Comparison of ENCODE assay signal across 1 cellular context in genomic region chr2:218292700-218293014, GRCh38.
TF ChIP-seq lines count a peak whose summit lies in the region.

No MANE protein-coding gene starts in this region.

TF ChIP-seq in SK-N-SH, 30 proteins besides CTCF, POLR2A, EP300 and RAD21 (continued from another document):
- TF ChIP-seq FOSL2 (IDR thresholded peaks at IDR 0.05; ENCODE audit: borderline replicate concordance, low read depth) (no peak), JUND (IDR thresholded peaks at IDR 0.05) (no peak), NRF1 (IDR thresholded peaks at IDR 0.05; ENCODE audit: low read depth, low read length) (no peak), GABPA (IDR thresholded peaks at IDR 0.05; ENCODE audit: low read depth) (no peak)
- TF ChIP-seq, protein P1, sequence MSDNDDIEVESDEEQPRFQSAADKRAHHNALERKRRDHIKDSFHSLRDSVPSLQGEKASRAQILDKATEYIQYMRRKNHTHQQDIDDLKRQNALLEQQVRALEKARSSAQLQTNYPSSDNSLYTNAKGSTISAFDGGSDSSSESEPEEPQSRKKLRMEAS (IDR thresholded peaks at IDR 0.05; ENCODE audit: low read depth) = no peak
- TF ChIP-seq, protein P2, sequence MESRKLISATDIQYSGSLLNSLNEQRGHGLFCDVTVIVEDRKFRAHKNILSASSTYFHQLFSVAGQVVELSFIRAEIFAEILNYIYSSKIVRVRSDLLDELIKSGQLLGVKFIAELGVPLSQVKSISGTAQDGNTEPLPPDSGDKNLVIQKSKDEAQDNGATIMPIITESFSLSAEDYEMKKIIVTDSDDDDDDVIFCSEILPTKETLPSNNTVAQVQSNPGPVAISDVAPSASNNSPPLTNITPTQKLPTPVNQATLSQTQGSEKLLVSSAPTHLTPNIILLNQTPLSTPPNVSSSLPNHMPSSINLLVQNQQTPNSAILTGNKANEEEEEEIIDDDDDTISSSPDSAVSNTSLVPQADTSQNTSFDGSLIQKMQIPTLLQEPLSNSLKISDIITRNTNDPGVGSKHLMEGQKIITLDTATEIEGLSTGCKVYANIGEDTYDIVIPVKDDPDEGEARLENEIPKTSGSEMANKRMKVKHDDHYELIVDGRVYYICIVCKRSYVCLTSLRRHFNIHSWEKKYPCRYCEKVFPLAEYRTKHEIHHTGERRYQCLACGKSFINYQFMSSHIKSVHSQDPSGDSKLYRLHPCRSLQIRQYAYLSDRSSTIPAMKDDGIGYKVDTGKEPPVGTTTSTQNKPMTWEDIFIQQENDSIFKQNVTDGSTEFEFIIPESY (IDR thresholded peaks at IDR 0.05; ENCODE audit: borderline replicate concordance, low read depth) = no peak
TF ChIP-seq in SK-N-SH: peak in this region for 0.
